In genomic region chr15:65361708-65362459, GRCh38 we compare ENCODE assay signal across 1 cellular context.
TF ChIP-seq lines count a peak whose summit lies in the region.

No MANE protein-coding gene starts in this region.

TF ChIP-seq in GM23338, 12 proteins besides CTCF, POLR2A, EP300 and RAD21 (continued from another document):
- TF ChIP-seq CREB1 (CRISPR knock-in tag; IDR thresholded peaks at IDR 0.05; ENCODE audit: low read depth) (no peak), STAT1 (IDR thresholded peaks at IDR 0.05; ENCODE audit: unreplicated experiment) (no peak), ZNF114 (CRISPR knock-in tag; IDR thresholded peaks at IDR 0.05) (no peak), ZNF331 (CRISPR knock-in tag; IDR thresholded peaks at IDR 0.05; ENCODE audit: low read depth) (no peak), ZNF462 (CRISPR knock-in tag; IDR thresholded peaks at IDR 0.05) (no peak)
